Comparison of ENCODE assay signal across 8 cellular contexts in genomic region chr5:143054480-143054941, GRCh38.
A peak's percentile ranks its signal among the peaks of the same experiment; 100 is the strongest.
DNase-seq lines count a peak whose midpoint lies in the region; ATAC-seq lines count a peak whose summit lies in the region.

No MANE protein-coding gene starts in this region.

- no peaks in the 10 kb centered on the region for H3K27me3 Mint-ChIP-seq in activated CD8-positive, alpha-beta T cell treated with anti-CD3 and anti-CD28 coated beads, Interleukin-2, amount 10 ng/mL, durations not matched to agents 7 days and 5 days (ENCODE audit: low read depth)

- no peaks in the 10 kb centered on the region for H3K9me3 Mint-ChIP-seq in activated CD8-positive, alpha-beta T cell treated with anti-CD3 and anti-CD28 coated beads, Interleukin-2, amount 10 ng/mL, durations not matched to agents 7 days and 5 days (ENCODE audit: insufficient read depth)

- POLR2A ChIA-PET in activated CD8-positive, alpha-beta T cell treated with anti-CD3 and anti-CD28 coated beads, Interleukin-2, amount 10 ng/mL, durations not matched to agents 7 days and 5 days (lab: Charles Lee): no interaction called here

- H3K36me3 Mint-ChIP-seq in activated CD8-positive, alpha-beta T cell treated with anti-CD3 and anti-CD28 coated beads, Interleukin-2, amount 10 ng/mL, durations not matched to agents 7 days and 5 days (ENCODE audit: low read depth): peaks cover 43% of the 10 kb centered on the region

- DNase-seq in CD1c-positive myeloid dendritic cell (ENCODE audit: extremely low spot score): peak; percentile 83
- DNase-seq in activated CD8-positive, alpha-beta T cell treated with anti-CD3 and anti-CD28 coated beads, Interleukin-2, amount 10 ng/mL, durations not matched to agents 7 days and 5 days: no peak
- DNase-seq in putamen (ENCODE audit: low spot score): peak; percentile 54
- no peak for DNase-seq in G401 (ENCODE audit: low spot score)
- DNase-seq in NCI-H187 (lab: John Stamatoyannopoulos, UW): no peak

- in situ Hi-C loops in G401 (cut with HindIII; ENCODE audit: low sequenced_read_pairs): no loop called here

- ATAC-seq in GM18909 (IDR thresholded peaks at IDR 0.05; ENCODE audit: poor library complexity, unreplicated experiment) (peak; percentile 68), HG03097 (IDR thresholded peaks at IDR 0.05; ENCODE audit: low FRiP score, unreplicated experiment) (peak; percentile 43), esophagus mucosa (no peak)
- ATAC-seq in activated CD8-positive, alpha-beta T cell treated with anti-CD3 and anti-CD28 coated beads, Interleukin-2, amount 10 ng/mL, durations not matched to agents 7 days and 5 days: peak; percentile 30

- no peak overlapping the region for H3K27ac Mint-ChIP-seq in activated CD8-positive, alpha-beta T cell treated with anti-CD3 and anti-CD28 coated beads, Interleukin-2, amount 10 ng/mL, durations not matched to agents 7 days and 5 days

- CTCF ChIA-PET in activated CD8-positive, alpha-beta T cell treated with anti-CD3 and anti-CD28 coated beads, Interleukin-2, amount 10 ng/mL, durations not matched to agents 7 days and 5 days (lab: Charles Lee): no interaction called here

- H3K4me1 Mint-ChIP-seq in activated CD8-positive, alpha-beta T cell treated with anti-CD3 and anti-CD28 coated beads, Interleukin-2, amount 10 ng/mL, durations not matched to agents 7 days and 5 days (ENCODE audit: low read depth): peaks cover 36% of the 10 kb centered on the region

- no peak overlapping the region for H3K4me3 Mint-ChIP-seq in activated CD8-positive, alpha-beta T cell treated with anti-CD3 and anti-CD28 coated beads, Interleukin-2, amount 10 ng/mL, durations not matched to agents 7 days and 5 days

Comparison
In these comparisons a context has a peak if more than half of its experiments do, and no peak if none do; other contexts are left out.
1. DNase-seq: peak in CD1c-positive myeloid dendritic cell (single experiment) and putamen (single experiment); none in activated CD8-positive, alpha-beta T cell treated with anti-CD3 and anti-CD28 coated beads, Interleukin-2, amount 10 ng/mL, durations not matched to agents 7 days and 5 days (single experiment), G401 (single experiment) and NCI-H187 (0 of 2).